ENCODE assay signal across 8 cellular contexts in genomic region chr4:145804134-145804533, GRCh38.
DNase-seq lines count a peak whose midpoint lies in the region; ATAC-seq and TF ChIP-seq lines count a peak whose summit lies in the region.

No MANE protein-coding gene starts in this region.

- no peak overlapping the region for H3K4me3 ChIP-seq in epithelial cell of esophagus (ENCODE audit: low read length)

- DNase-seq in AG20443 (ENCODE audit: low spot score) (peak; percentile 84), OCI-M1 (lab: John Stamatoyannopoulos, UW) (peak; percentile 64), epithelial cell of esophagus (ENCODE audit: low read depth) (peak; percentile 95), myocyte (ENCODE audit: low read depth) (peak; percentile 63), NCI-H146 (lab: John Stamatoyannopoulos, UW) (no peak), RKO (ENCODE audit: low spot score) (no peak)

- TF ChIP-seq CTCF in epithelial cell of esophagus (IDR thresholded peaks at IDR 0.05; ENCODE audit: insufficient read depth, low read depth, low read length, missing control alignments), result no peak

- ATAC-seq in GM19395 (IDR thresholded peaks at IDR 0.05; ENCODE audit: unreplicated experiment), result no peak
- ATAC-seq in HG03095 (IDR thresholded peaks at IDR 0.05; ENCODE audit: unreplicated experiment), result no peak

Comparison
In these comparisons a context has a peak if more than half of its experiments do, and no peak if none do; other contexts are left out.
1. DNase-seq: peak in AG20443 (single experiment), OCI-M1 (single experiment), epithelial cell of esophagus (single experiment) and myocyte (single experiment); none in NCI-H146 (single experiment) and RKO (single experiment).